In genomic region chr19:33749016-33749415, GRCh38 we compare ENCODE assay signal across 29 cellular contexts.
"Had no signal": no experiment of that assay in that cellular context is flagged by ENCODE, and none has a peak within 500 bp of the region (broad histone marks: within the 10 kb centered on the region; RNA-seq: fewer than 3 reads in every experiment).

No MANE protein-coding gene starts in this region.

- H3K27me3 ChIP-seq: adrenal gland, ascending aorta, body of pancreas, brain microvascular endothelial cell, cardiac muscle cell had no signal

- H3K36me3 ChIP-seq: adrenal gland, ascending aorta, brain microvascular endothelial cell, breast epithelium, cardiac muscle cell had no signal

- DNase-seq: activated effector memory CD4-positive, alpha-beta T cell treated with anti-CD3 and anti-CD28 coated beads, Interleukin-2, amount 50 U/mL, for 16 hours; activated effector memory CD4-positive, alpha-beta T cell treated with Interleukin-2 at 50 U/mL for 16 hours; activated gamma-delta T cell; activated gamma-delta T cell treated with Interleukin-2 at 50 U/mL for 16 hours; activated naive CD4-positive, alpha-beta T cell; activated naive CD4-positive, alpha-beta T cell treated with anti-CD3 and anti-CD28 coated beads for 36 hours; activated naive CD4-positive, alpha-beta T cell treated with anti-CD3 and anti-CD28 coated beads, Interleukin-2, amount 10 ng/mL, durations not matched to agents 7 days and 5 days; activated naive CD4-positive, alpha-beta T cell treated with anti-CD3 and anti-CD28 coated beads, Interleukin-2, amount 50 U/mL, for 16 hours; activated naive CD4-positive, alpha-beta T cell treated with Interleukin-2 at 50 U/mL for 16 hours; activated naive CD8-positive, alpha-beta T cell treated with anti-CD3 and anti-CD28 coated beads for 36 hours; activated naive CD8-positive, alpha-beta T cell treated with anti-CD3 and anti-CD28 coated beads, Interleukin-2, amount 10 ng/mL, durations not matched to agents 7 days and 5 days; activated naive CD8-positive, alpha-beta T cell treated with anti-CD3 and anti-CD28 coated beads, Interleukin-2, amount 50 U/mL, for 24 hours; activated T-cell treated with anti-CD3 and anti-CD28 coated beads for 4 hours; activated T-cell treated with anti-CD3 and anti-CD28 coated beads, Interleukin-2, amount 50 U/mL, for 1 hour; activated T-cell treated with anti-CD3 and anti-CD28 coated beads, Interleukin-2, amount 50 U/mL, for 24 hours; activated T-cell treated with anti-CD3 and anti-CD28 coated beads, Interleukin-2, amount 50 U/mL, for 4 hours; activated T-cell treated with anti-CD3 and anti-CD28 coated beads, Interleukin-2, amount 50 U/mL, for 48 hours; activated T-cell treated with anti-CD3 and anti-CD28 coated beads, Interleukin-2, amount 50 U/mL, for 72 hours; adrenal gland; amygdala; anterior cingulate cortex; body of pancreas; brain microvascular endothelial cell; caudate nucleus; central memory CD4-positive, alpha-beta T cell; cerebellar nuclear complex had no signal

- H3K27ac ChIP-seq: adrenal gland, ascending aorta, body of pancreas, brain microvascular endothelial cell, breast epithelium, cardiac muscle cell had no signal

- H3K4me1 ChIP-seq: adrenal gland, ascending aorta, body of pancreas, breast epithelium had no signal

- H3K4me3 ChIP-seq: adrenal gland, ascending aorta, body of pancreas, breast epithelium, cardiac muscle cell had no signal

- H3K9me3 ChIP-seq: adrenal gland, ascending aorta, body of pancreas, breast epithelium had no signal
